ENCODE assay signal across 1 cellular context in the genomic region with DNA sequence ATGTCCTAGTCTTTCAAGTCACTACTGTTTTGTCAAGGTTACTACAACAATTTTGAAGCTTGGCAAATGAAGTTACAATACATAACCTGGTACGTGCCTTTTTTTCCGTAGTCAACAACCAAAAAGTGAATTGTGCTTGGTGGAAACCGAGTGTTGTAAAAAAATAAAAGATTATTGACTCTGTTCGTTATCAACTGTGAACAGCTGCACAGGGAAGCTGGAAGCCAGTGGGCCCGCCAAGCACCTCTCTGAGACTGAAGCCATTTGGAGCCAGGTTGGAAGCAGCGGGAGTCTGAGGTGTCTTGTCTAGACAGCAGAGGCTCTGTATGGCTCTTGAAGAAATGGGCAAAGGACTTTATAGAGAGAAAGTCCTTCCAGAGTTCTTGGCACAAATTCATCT.
TF ChIP-seq lines count a peak whose summit lies in the region.

No MANE protein-coding gene starts in this region.

TF ChIP-seq in H1, 55 proteins besides CTCF, POLR2A, EP300 and RAD21 (continued from another document):
- TF ChIP-seq, protein P1, sequence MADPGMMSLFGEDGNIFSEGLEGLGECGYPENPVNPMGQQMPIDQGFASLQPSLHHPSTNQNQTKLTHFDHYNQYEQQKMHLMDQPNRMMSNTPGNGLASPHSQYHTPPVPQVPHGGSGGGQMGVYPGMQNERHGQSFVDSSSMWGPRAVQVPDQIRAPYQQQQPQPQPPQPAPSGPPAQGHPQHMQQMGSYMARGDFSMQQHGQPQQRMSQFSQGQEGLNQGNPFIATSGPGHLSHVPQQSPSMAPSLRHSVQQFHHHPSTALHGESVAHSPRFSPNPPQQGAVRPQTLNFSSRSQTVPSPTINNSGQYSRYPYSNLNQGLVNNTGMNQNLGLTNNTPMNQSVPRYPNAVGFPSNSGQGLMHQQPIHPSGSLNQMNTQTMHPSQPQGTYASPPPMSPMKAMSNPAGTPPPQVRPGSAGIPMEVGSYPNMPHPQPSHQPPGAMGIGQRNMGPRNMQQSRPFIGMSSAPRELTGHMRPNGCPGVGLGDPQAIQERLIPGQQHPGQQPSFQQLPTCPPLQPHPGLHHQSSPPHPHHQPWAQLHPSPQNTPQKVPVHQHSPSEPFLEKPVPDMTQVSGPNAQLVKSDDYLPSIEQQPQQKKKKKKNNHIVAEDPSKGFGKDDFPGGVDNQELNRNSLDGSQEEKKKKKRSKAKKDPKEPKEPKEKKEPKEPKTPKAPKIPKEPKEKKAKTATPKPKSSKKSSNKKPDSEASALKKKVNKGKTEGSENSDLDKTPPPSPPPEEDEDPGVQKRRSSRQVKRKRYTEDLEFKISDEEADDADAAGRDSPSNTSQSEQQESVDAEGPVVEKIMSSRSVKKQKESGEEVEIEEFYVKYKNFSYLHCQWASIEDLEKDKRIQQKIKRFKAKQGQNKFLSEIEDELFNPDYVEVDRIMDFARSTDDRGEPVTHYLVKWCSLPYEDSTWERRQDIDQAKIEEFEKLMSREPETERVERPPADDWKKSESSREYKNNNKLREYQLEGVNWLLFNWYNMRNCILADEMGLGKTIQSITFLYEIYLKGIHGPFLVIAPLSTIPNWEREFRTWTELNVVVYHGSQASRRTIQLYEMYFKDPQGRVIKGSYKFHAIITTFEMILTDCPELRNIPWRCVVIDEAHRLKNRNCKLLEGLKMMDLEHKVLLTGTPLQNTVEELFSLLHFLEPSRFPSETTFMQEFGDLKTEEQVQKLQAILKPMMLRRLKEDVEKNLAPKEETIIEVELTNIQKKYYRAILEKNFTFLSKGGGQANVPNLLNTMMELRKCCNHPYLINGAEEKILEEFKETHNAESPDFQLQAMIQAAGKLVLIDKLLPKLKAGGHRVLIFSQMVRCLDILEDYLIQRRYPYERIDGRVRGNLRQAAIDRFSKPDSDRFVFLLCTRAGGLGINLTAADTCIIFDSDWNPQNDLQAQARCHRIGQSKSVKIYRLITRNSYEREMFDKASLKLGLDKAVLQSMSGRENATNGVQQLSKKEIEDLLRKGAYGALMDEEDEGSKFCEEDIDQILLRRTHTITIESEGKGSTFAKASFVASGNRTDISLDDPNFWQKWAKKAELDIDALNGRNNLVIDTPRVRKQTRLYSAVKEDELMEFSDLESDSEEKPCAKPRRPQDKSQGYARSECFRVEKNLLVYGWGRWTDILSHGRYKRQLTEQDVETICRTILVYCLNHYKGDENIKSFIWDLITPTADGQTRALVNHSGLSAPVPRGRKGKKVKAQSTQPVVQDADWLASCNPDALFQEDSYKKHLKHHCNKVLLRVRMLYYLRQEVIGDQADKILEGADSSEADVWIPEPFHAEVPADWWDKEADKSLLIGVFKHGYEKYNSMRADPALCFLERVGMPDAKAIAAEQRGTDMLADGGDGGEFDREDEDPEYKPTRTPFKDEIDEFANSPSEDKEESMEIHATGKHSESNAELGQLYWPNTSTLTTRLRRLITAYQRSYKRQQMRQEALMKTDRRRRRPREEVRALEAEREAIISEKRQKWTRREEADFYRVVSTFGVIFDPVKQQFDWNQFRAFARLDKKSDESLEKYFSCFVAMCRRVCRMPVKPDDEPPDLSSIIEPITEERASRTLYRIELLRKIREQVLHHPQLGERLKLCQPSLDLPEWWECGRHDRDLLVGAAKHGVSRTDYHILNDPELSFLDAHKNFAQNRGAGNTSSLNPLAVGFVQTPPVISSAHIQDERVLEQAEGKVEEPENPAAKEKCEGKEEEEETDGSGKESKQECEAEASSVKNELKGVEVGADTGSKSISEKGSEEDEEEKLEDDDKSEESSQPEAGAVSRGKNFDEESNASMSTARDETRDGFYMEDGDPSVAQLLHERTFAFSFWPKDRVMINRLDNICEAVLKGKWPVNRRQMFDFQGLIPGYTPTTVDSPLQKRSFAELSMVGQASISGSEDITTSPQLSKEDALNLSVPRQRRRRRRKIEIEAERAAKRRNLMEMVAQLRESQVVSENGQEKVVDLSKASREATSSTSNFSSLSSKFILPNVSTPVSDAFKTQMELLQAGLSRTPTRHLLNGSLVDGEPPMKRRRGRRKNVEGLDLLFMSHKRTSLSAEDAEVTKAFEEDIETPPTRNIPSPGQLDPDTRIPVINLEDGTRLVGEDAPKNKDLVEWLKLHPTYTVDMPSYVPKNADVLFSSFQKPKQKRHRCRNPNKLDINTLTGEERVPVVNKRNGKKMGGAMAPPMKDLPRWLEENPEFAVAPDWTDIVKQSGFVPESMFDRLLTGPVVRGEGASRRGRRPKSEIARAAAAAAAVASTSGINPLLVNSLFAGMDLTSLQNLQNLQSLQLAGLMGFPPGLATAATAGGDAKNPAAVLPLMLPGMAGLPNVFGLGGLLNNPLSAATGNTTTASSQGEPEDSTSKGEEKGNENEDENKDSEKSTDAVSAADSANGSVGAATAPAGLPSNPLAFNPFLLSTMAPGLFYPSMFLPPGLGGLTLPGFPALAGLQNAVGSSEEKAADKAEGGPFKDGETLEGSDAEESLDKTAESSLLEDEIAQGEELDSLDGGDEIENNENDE (IDR thresholded peaks at IDR 0.05; ENCODE audit: insufficient replicate concordance, low read length), result no peak
- TF ChIP-seq, protein P2, sequence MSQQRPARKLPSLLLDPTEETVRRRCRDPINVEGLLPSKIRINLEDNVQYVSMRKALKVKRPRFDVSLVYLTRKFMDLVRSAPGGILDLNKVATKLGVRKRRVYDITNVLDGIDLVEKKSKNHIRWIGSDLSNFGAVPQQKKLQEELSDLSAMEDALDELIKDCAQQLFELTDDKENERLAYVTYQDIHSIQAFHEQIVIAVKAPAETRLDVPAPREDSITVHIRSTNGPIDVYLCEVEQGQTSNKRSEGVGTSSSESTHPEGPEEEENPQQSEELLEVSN (IDR thresholded peaks at IDR 0.05), result no peak
- TF ChIP-seq, protein P3, sequence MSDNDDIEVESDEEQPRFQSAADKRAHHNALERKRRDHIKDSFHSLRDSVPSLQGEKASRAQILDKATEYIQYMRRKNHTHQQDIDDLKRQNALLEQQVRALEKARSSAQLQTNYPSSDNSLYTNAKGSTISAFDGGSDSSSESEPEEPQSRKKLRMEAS (IDR thresholded peaks at IDR 0.05), result no peak
- TF ChIP-seq TCF12 (IDR thresholded peaks at IDR 0.05; ENCODE audit: low read depth, low read length) (no peak), TAF7 (optimal IDR thresholded peaks at IDR 0.05; ENCODE audit: borderline replicate concordance, low read depth, low read length) (no peak), GABPA (IDR thresholded peaks at IDR 0.05; ENCODE audit: borderline replicate concordance, insufficient read depth, low read length) (no peak), JUN (IDR thresholded peaks at IDR 0.05; ENCODE audit: low read depth, low read length) (no peak), TAF1 (IDR thresholded peaks at IDR 0.05; ENCODE audit: low read depth, low read length) (no peak), CHD1 (IDR thresholded peaks at IDR 0.05; ENCODE audit: low read depth, low read length) (no peak)
- TF ChIP-seq, protein P4, sequence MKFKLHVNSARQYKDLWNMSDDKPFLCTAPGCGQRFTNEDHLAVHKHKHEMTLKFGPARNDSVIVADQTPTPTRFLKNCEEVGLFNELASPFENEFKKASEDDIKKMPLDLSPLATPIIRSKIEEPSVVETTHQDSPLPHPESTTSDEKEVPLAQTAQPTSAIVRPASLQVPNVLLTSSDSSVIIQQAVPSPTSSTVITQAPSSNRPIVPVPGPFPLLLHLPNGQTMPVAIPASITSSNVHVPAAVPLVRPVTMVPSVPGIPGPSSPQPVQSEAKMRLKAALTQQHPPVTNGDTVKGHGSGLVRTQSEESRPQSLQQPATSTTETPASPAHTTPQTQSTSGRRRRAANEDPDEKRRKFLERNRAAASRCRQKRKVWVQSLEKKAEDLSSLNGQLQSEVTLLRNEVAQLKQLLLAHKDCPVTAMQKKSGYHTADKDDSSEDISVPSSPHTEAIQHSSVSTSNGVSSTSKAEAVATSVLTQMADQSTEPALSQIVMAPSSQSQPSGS (IDR thresholded peaks at IDR 0.05; ENCODE audit: low read length), result no peak
